In genomic region chr20:47269309-47270165, GRCh38 we compare ENCODE assay signal across 1 cellular context.
TF ChIP-seq lines count a peak whose summit lies in the region.

No MANE protein-coding gene starts in this region.

TF ChIP-seq in HepG2, 621 proteins besides CTCF, POLR2A, EP300 and RAD21 (continued from another document):
- TF ChIP-seq, protein P1, sequence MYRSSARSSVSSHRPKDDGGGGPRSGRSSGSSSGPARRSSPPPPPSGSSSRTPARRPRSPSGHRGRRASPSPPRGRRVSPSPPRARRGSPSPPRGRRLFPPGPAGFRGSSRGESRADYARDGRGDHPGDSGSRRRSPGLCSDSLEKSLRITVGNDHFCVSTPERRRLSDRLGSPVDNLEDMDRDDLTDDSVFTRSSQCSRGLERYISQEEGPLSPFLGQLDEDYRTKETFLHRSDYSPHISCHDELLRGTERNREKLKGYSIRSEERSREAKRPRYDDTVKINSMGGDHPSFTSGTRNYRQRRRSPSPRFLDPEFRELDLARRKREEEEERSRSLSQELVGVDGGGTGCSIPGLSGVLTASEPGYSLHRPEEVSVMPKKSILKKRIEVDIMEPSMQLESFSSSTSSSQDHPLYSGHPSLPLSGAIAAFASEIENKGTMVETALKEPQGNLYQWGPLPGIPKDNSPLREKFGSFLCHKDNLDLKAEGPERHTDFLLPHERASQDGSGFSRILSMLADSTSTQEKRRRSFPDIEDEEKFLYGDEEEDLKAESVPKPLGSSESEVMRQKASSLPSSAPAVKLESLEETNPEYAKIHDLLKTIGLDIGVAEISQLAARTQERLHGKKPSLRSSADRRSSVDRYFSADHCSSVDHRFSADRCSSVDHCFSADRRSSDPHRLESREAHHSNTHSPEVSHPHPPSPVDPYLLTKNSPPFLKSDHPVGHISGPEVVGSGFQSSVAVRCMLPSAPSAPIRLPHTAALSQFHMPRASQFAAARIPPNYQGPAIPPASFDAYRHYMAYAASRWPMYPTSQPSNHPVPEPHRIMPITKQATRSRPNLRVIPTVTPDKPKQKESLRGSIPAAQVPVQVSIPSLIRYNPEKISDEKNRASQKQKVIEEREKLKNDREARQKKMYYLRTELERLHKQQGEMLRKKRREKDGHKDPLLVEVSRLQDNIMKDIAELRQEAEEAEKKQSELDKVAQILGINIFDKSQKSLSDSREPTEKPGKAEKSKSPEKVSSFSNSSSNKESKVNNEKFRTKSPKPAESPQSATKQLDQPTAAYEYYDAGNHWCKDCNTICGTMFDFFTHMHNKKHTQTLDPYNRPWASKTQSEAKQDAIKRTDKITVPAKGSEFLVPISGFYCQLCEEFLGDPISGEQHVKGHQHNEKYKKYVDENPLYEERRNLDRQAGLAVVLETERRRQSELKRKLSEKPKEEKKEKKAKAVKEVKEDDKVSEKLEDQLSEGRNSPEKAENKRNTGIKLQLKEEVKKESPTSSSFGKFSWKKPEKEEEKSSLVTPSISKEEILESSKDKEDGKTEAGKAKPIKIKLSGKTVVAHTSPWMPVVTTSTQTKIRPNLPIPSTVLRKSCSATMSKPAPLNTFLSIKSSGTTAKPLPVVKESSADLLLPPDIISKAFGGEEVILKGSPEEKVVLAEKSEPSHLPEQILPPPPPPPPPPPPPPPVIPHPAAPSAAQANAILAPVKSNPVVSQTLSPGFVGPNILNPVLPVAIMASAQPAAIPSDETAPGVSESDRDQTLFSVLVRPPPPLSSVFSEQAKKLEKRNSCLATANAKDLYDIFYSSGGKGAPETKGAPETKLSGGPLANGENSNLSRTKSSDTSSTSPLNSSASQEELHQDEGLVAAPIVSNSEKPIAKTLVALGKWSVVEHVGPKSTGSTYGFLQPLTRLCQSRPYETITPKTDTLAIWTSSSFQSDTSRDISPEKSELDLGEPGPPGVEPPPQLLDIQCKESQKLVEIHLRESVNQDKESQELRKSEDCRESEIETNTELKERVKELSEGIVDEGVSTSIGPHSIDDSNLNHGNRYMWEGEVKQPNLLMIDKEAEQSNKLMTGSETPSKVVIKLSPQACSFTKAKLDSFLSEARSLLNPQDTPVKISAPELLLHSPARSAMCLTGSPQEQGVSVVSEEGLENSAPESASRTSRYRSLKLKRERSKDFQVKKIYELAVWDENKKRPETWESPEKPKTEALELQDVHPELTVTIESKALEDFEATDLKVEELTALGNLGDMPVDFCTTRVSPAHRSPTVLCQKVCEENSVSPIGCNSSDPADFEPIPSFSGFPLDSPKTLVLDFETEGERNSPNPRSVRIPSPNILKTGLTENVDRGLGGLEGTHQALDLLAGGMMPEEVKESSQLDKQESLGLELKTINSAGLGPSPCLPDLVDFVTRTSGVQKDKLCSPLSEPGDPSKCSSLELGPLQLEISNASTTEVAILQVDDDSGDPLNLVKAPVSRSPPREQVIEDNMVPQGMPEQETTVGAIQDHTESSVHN (CRISPR knock-in tag; IDR thresholded peaks at IDR 0.05), result 0 out of 2 replicates have a peak, but pooled peaks have one; percentile 55
